12 cellular contexts compared by ENCODE assay signal in genomic region chr14:77988966-77989365, GRCh38.
DNase-seq lines count a peak whose midpoint lies in the region; ATAC-seq and TF ChIP-seq lines count a peak whose summit lies in the region.
"Had no signal": no experiment of that assay in that cellular context is flagged by ENCODE, and none has a peak within 500 bp of the region (broad histone marks: within the 10 kb centered on the region; RNA-seq: fewer than 3 reads in every experiment).

No MANE protein-coding gene starts in this region.

- H3K4me1 Mint-ChIP-seq in nephron progenitor cell = peaks cover 46% of the 10 kb centered on the region
- H3K4me1 Mint-ChIP-seq in CD4-positive, alpha-beta T cell (ENCODE audit: low read depth) = no peaks in the 10 kb centered on the region

- H3K27me3 ChIP-seq in CD4-positive, alpha-beta T cell (ENCODE audit: control insufficient read depth, insufficient read depth, low read length) = no peaks in the 10 kb centered on the region

- CTCF ChIA-PET in RWPE1 (lab: Yijun Ruan, JAX) = no interaction called here
- CTCF ChIA-PET in CD4-positive, alpha-beta T cell (lab: Charles Lee) = interaction anchor here (0.7 kb wide), 1 partner anchor 63 kb away, joined by 3 read pairs; no protein-coding TSS in a partner anchor

- no peaks in the 10 kb centered on the region for H3K36me3 Mint-ChIP-seq in nephron progenitor cell (ENCODE audit: low read depth)
- H3K36me3 Mint-ChIP-seq in CD4-positive, alpha-beta T cell (ENCODE audit: low read depth) = no peaks in the 10 kb centered on the region

- intact Hi-C loops in CD4-positive, alpha-beta T cell (cut with DNase I, micrococcal nuclease) = no loop called here

- DNase-seq in AG08395 (ENCODE audit: low spot score) = peak; percentile 65
- peak; percentile 74 for DNase-seq in RPMI7951 (ENCODE audit: low read depth)
- peak; percentile 80 for DNase-seq in fibroblast of peridontal ligament (ENCODE audit: extremely low read depth)
- no peak for DNase-seq in nephron progenitor cell
- DNase-seq in RWPE1 (ENCODE audit: low spot score) = no peak
- DNase-seq in CD4-positive, alpha-beta T cell = no peak
- DNase-seq in DMS153 (lab: John Stamatoyannopoulos, UW) = no peak
- DNase-seq: activated gamma-delta T cell, NCI-H774 had no signal

- no peak overlapping the region for H3K27ac ChIP-seq in RWPE1
- H3K27ac ChIP-seq in CD4-positive, alpha-beta T cell (ENCODE audit: low read depth, low read length) = no peak overlapping the region
- H3K27ac ChIP-seq: C4-2B had no signal

- TF ChIP-seq CTCF in nephron progenitor cell (IDR thresholded peaks at IDR 0.05) = no peak
- no peak for TF ChIP-seq CTCF in RWPE1 (conservative IDR thresholded peaks at IDR 0.05; ENCODE audit: low read depth)
- TF ChIP-seq CTCF in CD4-positive, alpha-beta T cell (IDR thresholded peaks at IDR 0.05) = no peak

- H3K27ac Mint-ChIP-seq in nephron progenitor cell = peak overlapping the region; percentile 80
- H3K27ac Mint-ChIP-seq in CD4-positive, alpha-beta T cell = no peak overlapping the region
- H3K27ac Mint-ChIP-seq: IgD-negative memory B cell had no signal

- H3K9me3 Mint-ChIP-seq in nephron progenitor cell = no peaks in the 10 kb centered on the region
- H3K9me3 Mint-ChIP-seq in CD4-positive, alpha-beta T cell = no peaks in the 10 kb centered on the region
- H3K9me3 Mint-ChIP-seq: IgD-negative memory B cell had no signal

- no peaks in the 10 kb centered on the region for H3K9me3 ChIP-seq in CD4-positive, alpha-beta T cell (ENCODE audit: control insufficient read depth, low read length)

- peak overlapping the region; percentile 8 for H3K4me3 Mint-ChIP-seq in nephron progenitor cell
- H3K4me3 Mint-ChIP-seq in CD4-positive, alpha-beta T cell = no peak overlapping the region
- H3K4me3 Mint-ChIP-seq: IgD-negative memory B cell had no signal

- peaks cover 4% of the 10 kb centered on the region for H3K27me3 Mint-ChIP-seq in nephron progenitor cell (ENCODE audit: low read depth, poor library complexity)
- H3K27me3 Mint-ChIP-seq in CD4-positive, alpha-beta T cell = no peaks in the 10 kb centered on the region

- POLR2A ChIA-PET in RWPE1 (lab: Yijun Ruan, JAX; ENCODE audit: low non-redundant PET) = no interaction called here
- POLR2A ChIA-PET in CD4-positive, alpha-beta T cell (lab: Charles Lee) = no interaction called here

- no peak for ATAC-seq in HG03439 (IDR thresholded peaks at IDR 0.05; ENCODE audit: unreplicated experiment)
- ATAC-seq in CD4-positive, alpha-beta T cell (ENCODE audit: poor library complexity) = no peak

Comparison
In these comparisons a context has a peak if more than half of its experiments do, and no peak if none do; other contexts are left out.
1. DNase-seq: peak in AG08395 (single experiment), RPMI7951 (single experiment) and fibroblast of peridontal ligament (single experiment); none in nephron progenitor cell (single experiment), RWPE1 (single experiment), CD4-positive, alpha-beta T cell (0 of 10) and DMS153 (single experiment).